ENCODE assay signal across 27 cellular contexts in the genomic region with DNA sequence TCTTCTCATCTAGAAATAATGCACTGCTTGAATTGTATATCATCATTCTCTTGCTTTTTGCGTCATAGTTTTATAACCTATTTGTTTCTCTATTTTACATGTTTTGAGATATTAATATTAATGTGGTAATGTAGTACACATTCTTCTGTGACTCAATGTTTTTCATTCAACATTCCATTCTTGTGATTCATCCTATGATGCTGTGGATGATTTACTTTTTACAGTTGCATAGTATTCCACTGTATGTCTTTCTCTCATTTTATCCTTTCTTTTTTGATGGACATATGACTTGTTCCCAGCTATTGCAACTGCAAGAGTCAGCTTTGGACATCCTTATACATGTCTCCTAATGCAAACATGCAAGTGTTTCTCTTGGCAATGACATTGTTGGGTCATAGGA. TPM values are rescaled to one million over a fixed set of nuclear protein-coding genes. Genes with fewer than 3 reads are reported as not detected.
"Had no signal": no experiment of that assay in that cellular context is flagged by ENCODE, and none has a peak within 500 bp of the region (broad histone marks: within the 10 kb centered on the region; RNA-seq: fewer than 3 reads in every experiment).

No MANE protein-coding gene starts in this region.

- H3K36me3 Mint-ChIP-seq: activated naive CD4-positive, alpha-beta T cell treated with anti-CD3 and anti-CD28 coated beads, Interleukin-2, amount 50 U/mL, for 24 hours; activated naive CD8-positive, alpha-beta T cell treated with anti-CD3 and anti-CD28 coated beads, Interleukin-2, amount 10 ng/mL, durations not matched to agents 7 days and 5 days; brain had no signal

- H3K4me3 Mint-ChIP-seq: activated CD4-positive, alpha-beta T cell treated with anti-CD3 and anti-CD28 coated beads, Interleukin-2, amount 10 ng/mL, durations not matched to agents 24 days and 14 days; activated CD8-positive, alpha-beta T cell treated with anti-CD3 and anti-CD28 coated beads for 36 hours; activated naive CD4-positive, alpha-beta T cell treated with anti-CD3 and anti-CD28 coated beads, Interleukin-2, amount 50 U/mL, for 24 hours; activated naive CD8-positive, alpha-beta T cell treated with anti-CD3 and anti-CD28 coated beads, Interleukin-2, amount 10 ng/mL, durations not matched to agents 7 days and 5 days; activated T-cell treated with anti-CD3 and anti-CD28 coated beads, Interleukin-2, amount 50 U/mL, for 24 hours; brain; central memory CD8-positive, alpha-beta T cell had no signal

- H2AFZ ChIP-seq: PC-9 had no signal

- H3K36me3 ChIP-seq: SJCRH30 had no signal

- ATAC-seq: activated CD8-positive, alpha-beta T cell treated with anti-CD3 and anti-CD28 coated beads for 36 hours had no signal

- H3K9me3 ChIP-seq: SJCRH30 had no signal

- H3K4me3 ChIP-seq: PC-9, SJCRH30, SK-N-MC had no signal

- H3K27ac ChIP-seq: PC-9, SJCRH30, SK-N-MC had no signal

- DNase-seq: activated CD4-positive, alpha-beta T cell treated with anti-CD3 and anti-CD28 coated beads, Interleukin-2, amount 10 ng/mL, durations not matched to agents 24 days and 14 days; activated CD4-positive, alpha-beta T cell treated with anti-CD3 and anti-CD28 coated beads, Interleukin-2, amount 50 U/mL, for 4 hours; activated CD8-positive, alpha-beta T cell treated with anti-CD3 and anti-CD28 coated beads for 36 hours; activated gamma-delta T cell; activated naive CD4-positive, alpha-beta T cell treated with Interleukin-2 at 50 U/mL for 16 hours; activated naive CD8-positive, alpha-beta T cell treated with anti-CD3 and anti-CD28 coated beads, Interleukin-2, amount 10 ng/mL, durations not matched to agents 7 days and 5 days; activated T-cell treated with anti-CD3 and anti-CD28 coated beads, Interleukin-2, amount 50 U/mL, for 24 hours; NCI-H1105; NCI-H1417 treated with DMSO at 0.1 percent for 48 hours; NCI-H187 treated with DMSO at 0.1 percent for 48 hours; NCI-H2081; NCI-H226; NCI-H526; NCI-H748 treated with DMSO at 0.1 percent for 48 hours; NK-92 treated with Interleukin-12 subunit alpha and Interleukin-12 subunit beta, amount 100 ng/mL, for 24 hours; PC-9; SHP77; SJCRH30; T1000 had no signal

- H3K4me2 ChIP-seq: PC-9 had no signal

- H3K27me3 ChIP-seq: SJCRH30 had no signal

- H3K4me1 Mint-ChIP-seq: activated CD4-positive, alpha-beta T cell treated with anti-CD3 and anti-CD28 coated beads, Interleukin-2, amount 10 ng/mL, durations not matched to agents 24 days and 14 days; activated naive CD4-positive, alpha-beta T cell treated with anti-CD3 and anti-CD28 coated beads, Interleukin-2, amount 50 U/mL, for 24 hours; activated naive CD8-positive, alpha-beta T cell treated with anti-CD3 and anti-CD28 coated beads, Interleukin-2, amount 10 ng/mL, durations not matched to agents 7 days and 5 days; central memory CD8-positive, alpha-beta T cell had no signal

- H3K9me3 Mint-ChIP-seq: activated CD4-positive, alpha-beta T cell treated with anti-CD3 and anti-CD28 coated beads, Interleukin-2, amount 10 ng/mL, durations not matched to agents 24 days and 14 days; activated CD8-positive, alpha-beta T cell treated with anti-CD3 and anti-CD28 coated beads for 36 hours; activated naive CD4-positive, alpha-beta T cell treated with anti-CD3 and anti-CD28 coated beads, Interleukin-2, amount 50 U/mL, for 24 hours; activated naive CD8-positive, alpha-beta T cell treated with anti-CD3 and anti-CD28 coated beads, Interleukin-2, amount 10 ng/mL, durations not matched to agents 7 days and 5 days; activated T-cell treated with anti-CD3 and anti-CD28 coated beads, Interleukin-2, amount 50 U/mL, for 24 hours; activated T-helper 2 cell treated with anti-CD3 and anti-CD28 coated beads, Interferon-gamma antibody, Interleukin-2, Interleukin-4, amounts not matched to agents 10 μg/mL and 5 μg/mL and 100 μg/mL, durations not matched to agents 14 hours and 24 hours and 36 hours; central memory CD8-positive, alpha-beta T cell had no signal

- H3K27ac Mint-ChIP-seq: activated CD4-positive, alpha-beta T cell treated with anti-CD3 and anti-CD28 coated beads, Interleukin-2, amount 10 ng/mL, durations not matched to agents 24 days and 14 days; activated CD8-positive, alpha-beta T cell treated with anti-CD3 and anti-CD28 coated beads for 36 hours; activated naive CD4-positive, alpha-beta T cell treated with anti-CD3 and anti-CD28 coated beads, Interleukin-2, amount 50 U/mL, for 24 hours; activated naive CD8-positive, alpha-beta T cell treated with anti-CD3 and anti-CD28 coated beads, Interleukin-2, amount 10 ng/mL, durations not matched to agents 7 days and 5 days; activated T-cell treated with anti-CD3 and anti-CD28 coated beads, Interleukin-2, amount 50 U/mL, for 24 hours; activated T-helper 2 cell treated with anti-CD3 and anti-CD28 coated beads, Interferon-gamma antibody, Interleukin-2, Interleukin-4, amounts not matched to agents 10 μg/mL and 5 μg/mL and 100 μg/mL, durations not matched to agents 14 hours and 24 hours and 36 hours; brain had no signal

- H3K4me1 ChIP-seq: SJCRH30 had no signal

RNA-seq across cellular contexts. Expression of gene VEPH1, which starts 20.6 kb away (rescaled TPM):
- total RNA-seq: activated CD4-positive, alpha-beta T cell treated with anti-CD3 and anti-CD28 coated beads, Interleukin-2, amount 10 ng/mL, durations not matched to agents 24 days and 14 days; activated CD8-positive, alpha-beta memory T cell treated with anti-CD3 and anti-CD28 coated beads for 36 hours; activated CD8-positive, alpha-beta T cell treated with anti-CD3 and anti-CD28 coated beads for 36 hours; activated naive CD8-positive, alpha-beta T cell treated with anti-CD3 and anti-CD28 coated beads, Interleukin-2, amount 10 ng/mL, durations not matched to agents 7 days and 5 days; activated T-helper 2 cell treated with anti-CD3 and anti-CD28 coated beads, Interferon-gamma antibody, Interleukin-2, Interleukin-4, amounts not matched to agents 10 μg/mL and 5 μg/mL and 100 μg/mL, durations not matched to agents 14 hours and 24 hours and 36 hours; SJCRH30; T-helper 1 cell treated with Interleukin-12 subunit alpha and Interleukin-12 subunit beta and Interleukin-4 antibody, amounts not matched to agents 30 ng/mL and 1 ng/mL, for 36 hours; T-helper 2 cell treated with Interferon-gamma antibody and Interleukin-4, amounts not matched to agents 100 ng/mL and 5 ng/mL, for 36 hours had no signal
